In genomic region chr3:99502871-99503270, GRCh38 we compare ENCODE assay signal across 1 cellular context.
TF ChIP-seq lines count a peak whose summit lies in the region.

No MANE protein-coding gene starts in this region.

TF ChIP-seq in IMR-90, 13 proteins besides CTCF, POLR2A, EP300 and RAD21:
- TF ChIP-seq FOS (IDR thresholded peaks at IDR 0.05; ENCODE audit: low read depth, low read length) (no peak), NFE2L2 (IDR thresholded peaks at IDR 0.05; ENCODE audit: low read depth, low read length) (no peak), SMC3 (IDR thresholded peaks at IDR 0.05; ENCODE audit: low read depth, low read length) (no peak), RCOR1 (IDR thresholded peaks at IDR 0.05; ENCODE audit: insufficient replicate concordance, low read length) (no peak), CHD1 (IDR thresholded peaks at IDR 0.05; ENCODE audit: low read depth, low read length) (no peak), ELK1 (IDR thresholded peaks at IDR 0.05; ENCODE audit: borderline replicate concordance, low read depth, low read length) (no peak), MXI1 (IDR thresholded peaks at IDR 0.05; ENCODE audit: borderline replicate concordance, low read depth, low read length) (no peak)
